ENCODE assay signal across 10 cellular contexts in genomic region chr9:35727676-35728040, GRCh38. TPM values are rescaled to one million over a fixed set of nuclear protein-coding genes. Genes with fewer than 3 reads are reported as not detected.
A peak's percentile ranks its signal among the peaks of the same experiment; 100 is the strongest.
DNase-seq lines count a peak whose midpoint lies in the region; ATAC-seq, FAIRE-seq and TF ChIP-seq lines count a peak whose summit lies in the region.
"Had no signal": no experiment of that assay in that cellular context is flagged by ENCODE, and none has a peak within 500 bp of the region (broad histone marks: within the 10 kb centered on the region; RNA-seq: fewer than 3 reads in every experiment).

No MANE protein-coding gene starts in this region.

- H3K4me1 ChIP-seq in HUES6 (ENCODE audit: control insufficient read depth, insufficient read depth, low read length) (peaks cover 50% of the 10 kb centered on the region), GM12878 (ENCODE audit: control insufficient read depth, insufficient read depth, low read length) (peaks cover 23% of the 10 kb centered on the region), liver (ENCODE audit: control insufficient read depth in 4 of 4, insufficient read depth in 4 of 4, low read length in 3 of 4) (peaks cover 19 to 50% (median 45%) of the 10 kb centered on the region in 4 donors), tibial artery (peaks cover 0 to 60% (median 50%) of the 10 kb centered on the region in 4 donors), Karpas-422 (ENCODE audit: low read length) (peaks cover 37% of the 10 kb centered on the region)

- CTCF ChIA-PET in GM12878 (lab: Yijun Ruan, JAX): interaction anchor here (0.6 to 9.5 kb wide), 35 partner anchors 8 to 174 kb away, joined by 3 to 183 read pairs (median 6); partner anchors contain the start of genes ARHGEF39, CCDC107, GBA2 and HINT2

- RAD21 ChIA-PET in GM12878 (lab: Charles Lee; ENCODE audit: unreplicated experiment): interaction anchor here (0.6 to 8.6 kb wide), 22 partner anchors 9 to 612 kb away, joined by 3 to 133 read pairs (median 5); partner anchors contain the start of genes ARHGEF39, ATOSB, CCDC107 and CD72

- 50% methylated on average over 5 of the region's 5 CpGs for WGBS in GM12878 (ENCODE audit: insufficient coverage, insufficient replicate concordance, low lambda C conversion rate, missing lambda C conversion rate)
- WGBS in liver: 62% methylated on average over 5 of the region's 5 CpGs

- H3K9ac ChIP-seq in HUES6 (ENCODE audit: low read length): peak overlapping the region; percentile 80
- H3K9ac ChIP-seq in GM12878 (ENCODE audit: control insufficient read depth, insufficient read depth, low read length): peak overlapping the region; percentile 90
- no peak overlapping the region for H3K9ac ChIP-seq in liver (ENCODE audit: low read depth in 1 of 2, low read length in 2 of 2)
- no peak overlapping the region for H3K9ac ChIP-seq in Karpas-422 (ENCODE audit: low read length)

- no peak for FAIRE-seq in GM12878 (lab: Jason Lieb, UNC)
- FAIRE-seq: TTC549 had no signal

- H3K79me2 ChIP-seq in GM12878 (ENCODE audit: control insufficient read depth, insufficient read depth, low read length) (peaks cover 65% of the 10 kb centered on the region), Karpas-422 (ENCODE audit: low read length) (peaks cover 58% of the 10 kb centered on the region)

- no peaks in the 10 kb centered on the region for H3K9me3 ChIP-seq in HUES6 (ENCODE audit: control insufficient read depth, insufficient read depth, low read depth, low read length)
- H3K9me3 ChIP-seq in GM12878 (replicated peaks; ENCODE audit: control insufficient read depth, insufficient read depth, low read length): no peaks in the 10 kb centered on the region
- no peaks in the 10 kb centered on the region for H3K9me3 ChIP-seq in liver (ENCODE audit: control insufficient read depth in 4 of 4, low read length in 3 of 4)
- H3K9me3 ChIP-seq in tibial artery: no peaks in the 10 kb centered on the region
- H3K9me3 ChIP-seq in Karpas-422 (ENCODE audit: low read length): no peaks in the 10 kb centered on the region

- H3K27me3 ChIP-seq in HUES6 (ENCODE audit: control insufficient read depth, insufficient read depth, low read length) (no peaks in the 10 kb centered on the region), GM12878 (replicated peaks in 1 of 2; ENCODE audit: control insufficient read depth in 2 of 2, insufficient read depth in 2 of 2, low read length in 1 of 2) (no peaks in the 10 kb centered on the region), liver (ENCODE audit: control insufficient read depth in 4 of 4, insufficient read depth in 4 of 4, low read length in 3 of 4) (no peaks in the 10 kb centered on the region), tibial artery (no peaks in the 10 kb centered on the region), Karpas-422 (ENCODE audit: low read length) (no peaks in the 10 kb centered on the region)

- POLR2A ChIA-PET in GM12878 (lab: Charles Lee): interaction anchor here (0.5 to 8.1 kb wide), 17 partner anchors 12 to 124 kb away, joined by 3 to 163 read pairs (median 8); partner anchors contain the start of genes ARHGEF39, CCDC107, GBA2 and HINT2

- H2AFZ ChIP-seq in GM12878 (ENCODE audit: control insufficient read depth, low read depth, low read length) (no peak overlapping the region), Karpas-422 (ENCODE audit: low read length) (no peak overlapping the region)

- no peak for TF ChIP-seq CTCF in GM12878 (IDR thresholded peaks at IDR 0.05 in 2 of 3, conservative IDR thresholded peaks at IDR 0.05 in 1 of 3; ENCODE audit: control insufficient read depth in 2 of 3, extremely low read depth in 1 of 3, insufficient read depth in 1 of 3, low read depth in 3 of 3, low read length in 3 of 3)
- no peak for TF ChIP-seq CTCF in liver (IDR thresholded peaks at IDR 0.05; ENCODE audit: low read depth, low read length, missing input control)
- no peak for TF ChIP-seq CTCF in tibial artery (IDR thresholded peaks at IDR 0.05)

- TF ChIP-seq EP300 in GM12878 (IDR thresholded peaks at IDR 0.05; ENCODE audit: borderline replicate concordance in 1 of 2, control insufficient read depth in 1 of 2, low read depth in 2 of 2, low read length in 2 of 2): no peak

- TF ChIP-seq POLR2A in GM12878 (IDR thresholded peaks at IDR 0.05; ENCODE audit: low read depth, low read length): no peak

- H3K9me2 ChIP-seq in Karpas-422 (replicated peaks; ENCODE audit: insufficient read depth, low read length): no peaks in the 10 kb centered on the region

- no TSS peak for BruUV-seq in GM12878 (replicated peaks; lab: Mats Ljungman, UMichigan)

- H3K27ac ChIP-seq in HUES6 (ENCODE audit: low read depth, low read length) (peak overlapping the region; percentile 74), GM12878 (ENCODE audit: control insufficient read depth, insufficient read depth) (peak overlapping the region; percentile 92), liver (ENCODE audit: low read depth in 1 of 2, low read length in 2 of 2) (peak overlapping the region; percentile 95 to 98), tibial artery (peak overlapping the region; percentile 92 to 99), Karpas-422 (ENCODE audit: low read length) (no peak overlapping the region)

- H3K36me3 ChIP-seq in HUES6 (ENCODE audit: control insufficient read depth, insufficient read depth, low read length) (peaks cover 28% of the 10 kb centered on the region), GM12878 (ENCODE audit: control insufficient read depth in 2 of 2, insufficient read depth in 2 of 2, low read length in 1 of 2) (peaks cover 18 to 24% of the 10 kb centered on the region in 2 experiments), liver (ENCODE audit: control insufficient read depth in 4 of 4, insufficient read depth in 3 of 4, low read depth in 1 of 4, low read length in 3 of 4) (peaks cover 11 to 28% (median 26%) of the 10 kb centered on the region in 4 donors), tibial artery (peaks cover 29 to 40% (median 31%) of the 10 kb centered on the region in 3 donors), Karpas-422 (ENCODE audit: insufficient read depth, low read length) (peaks cover 18% of the 10 kb centered on the region; the same call in 1 of the 2 replicates)

- TF ChIP-seq RAD21 in GM12878 (IDR thresholded peaks at IDR 0.05; ENCODE audit: insufficient read depth, low read depth, low read length): no peak
- TF ChIP-seq RAD21 in liver (IDR thresholded peaks at IDR 0.05): no peak

- intact Hi-C loops in GM12878 (cut with micrococcal nuclease; ENCODE audit: unreplicated experiment): loop anchor here (2.0 to 10.0 kb wide), 2 partner anchors 69 to 653 kb away; partner anchors contain the start of genes CCDC107, FANCG, RMRP and VCP
- intact Hi-C loops in tibial artery (cut with DNase I; ENCODE audit: low total_unique reads): loop anchor here (1.0 to 5.0 kb wide), 2 partner anchors 35 to 69 kb away; partner anchors contain the start of genes CCDC107 and RMRP

- H4K20me1 ChIP-seq in GM12878 (ENCODE audit: control insufficient read depth, insufficient read depth): no peaks in the 10 kb centered on the region
- peaks cover 3% of the 10 kb centered on the region; the same call in 1 of the 2 replicates for H4K20me1 ChIP-seq in Karpas-422 (ENCODE audit: insufficient read depth, low read depth, low read length)

- no peak for ATAC-seq in GM12878
- ATAC-seq: left colon had no signal

- in situ Hi-C loops in GM12878 (cut with MboI): loop anchor here (5.0 kb wide), 1 partner anchor 120 kb away; the partner anchor contains the start of gene TESK1

- DNase-seq in GM12878 (ENCODE audit: low read depth, low spot score) (no peak), tibial artery (no peak), Karpas-422 (no peak), NCI-H2107 treated with DMSO at 0.1 percent for 48 hours (lab: John Stamatoyannopoulos, UW; ENCODE audit: unreplicated experiment) (no peak), anterior cingulate cortex (lab: John Stamatoyannopoulos, UW) (no peak)
- DNase-seq: NCI-H1930 had no signal

- H3K4me2 ChIP-seq in GM12878 (ENCODE audit: control insufficient read depth, insufficient read depth) (peak overlapping the region; percentile 99), Karpas-422 (ENCODE audit: low read depth, low read length, poor library complexity, severe bottlenecking) (no peak overlapping the region)

- SMC1A ChIA-PET in GM12878 (lab: Charles Lee; ENCODE audit: uncharacterized antibody, unreplicated experiment): interaction anchor here (0.7 to 8.0 kb wide), 25 partner anchors 8 to 155 kb away, joined by 3 to 145 read pairs (median 6); partner anchors contain the start of genes ARHGEF39, CCDC107, GBA2 and MSMP

- H3K4me3 ChIP-seq in HUES6 (ENCODE audit: low read depth, low read length) (peak overlapping the region; percentile 48), GM12878 (peak overlapping the region; percentile 93), liver (ENCODE audit: low read depth in 1 of 3, low read length in 3 of 3) (peak overlapping the region in 1 of 3 donors; percentile 3), tibial artery (peak overlapping the region; percentile 65 to 93), Karpas-422 (ENCODE audit: low read length) (no peak overlapping the region)

RNA-seq across cellular contexts. Expression of gene TLN1, which starts 4.3 kb away (rescaled TPM):
- total RNA-seq in GM12878 (2013; cell fraction: nucleolus; rRNA removed): 153 and 188 TPM in 2 replicates
- total RNA-seq in GM12878 (2014; rRNA removed) (119 and 143 TPM in 2 replicates), GM12878 (2014; rRNA removed; fragmentation: Illumina TruSeq; extraction: Trizol) (49.5 and 61.0 TPM in 2 replicates), GM12878 (2021) (305 and 308 TPM in 2 replicates), liver (100 to 1,000 TPM; 149 to 184 TPM)
- 68.0 TPM for polyA plus RNA-seq in GM12878 (2011; ENCODE audit: low read depth)
- polyA plus RNA-seq in GM12878 (2011; rRNA removed) (30.2 and 69.8 TPM in 2 replicates), GM12878 (2014; fragmentation: Illumina TruSeq; extraction: Trizol) (57.6 and 73.4 TPM in 2 replicates), GM12878 (2014; fragmentation: Nextera tagmentation; extraction: Ambion mirVana) (10 to 100 TPM; 11.6 to 13.2 TPM), GM12878 (2014; rRNA removed) (70.3 and 109 TPM in 2 replicates), GM12878 (2016; fragmentation: Nextera tagmentation; extraction: Ambion mirVana) (10 to 100 TPM; 92.2 to 96.1 TPM), liver (100 to 1,000 TPM in 1 of 2 donors, 10 to 100 TPM in 1; 24.5 to 102 TPM)
- 79.3 and 90.4 TPM in 2 replicates for polyA plus RNA-seq in GM12878 (2011; cell fraction: cytosol; rRNA removed)
- polyA plus RNA-seq in GM12878 (2011; cell fraction: nucleus; rRNA removed): 131 and 170 TPM in 2 replicates
- polyA plus RNA-seq in GM12878 (2012): 118 and 152 TPM in 2 replicates
- polyA minus RNA-seq in GM12878 (2011; rRNA and poly(A)+ RNA removed): 205 and 277 TPM in 2 replicates
- polyA minus RNA-seq in GM12878 (2011; cell fraction: cytosol; rRNA and poly(A)+ RNA removed): 200 and 250 TPM in 2 replicates
- polyA minus RNA-seq in GM12878 (2011; cell fraction: nucleus; rRNA and poly(A)+ RNA removed): 49.8 and 109 TPM in 2 replicates
- 54.2 and 94.0 TPM in 2 replicates for total RNA-seq in Karpas-422 (2014; rRNA removed; shearing (Covaris generic); ENCODE audit: low replicate concordance)

RNA-seq across cellular contexts. Expression of gene CREB3, which starts 4.8 kb away (rescaled TPM):
- total RNA-seq in GM12878 (2013; cell fraction: nucleolus; rRNA removed): 16.9 and 18.1 TPM in 2 replicates
- total RNA-seq in GM12878 (2014; rRNA removed) (21.6 and 23.4 TPM in 2 replicates), GM12878 (2014; rRNA removed; fragmentation: Illumina TruSeq; extraction: Trizol) (18.1 and 18.3 TPM in 2 replicates), GM12878 (2021) (21.4 and 22.9 TPM in 2 replicates), liver (10 to 100 TPM in 1 of 2 donors, 1 to 10 TPM in 1; 9.2 to 21.3 TPM)
- polyA plus RNA-seq in GM12878 (2011; ENCODE audit: low read depth): 19.5 TPM
- polyA plus RNA-seq in GM12878 (2011; rRNA removed) (12.0 and 16.3 TPM in 2 replicates), GM12878 (2014; fragmentation: Illumina TruSeq; extraction: Trizol) (17.8 and 20.1 TPM in 2 replicates), GM12878 (2014; fragmentation: Nextera tagmentation; extraction: Ambion mirVana) (10 to 100 TPM in 1 of 2 experiments, 1 to 10 TPM in 1; 9.8 to 14.1 TPM), GM12878 (2014; rRNA removed) (19.5 and 20.6 TPM in 2 replicates), GM12878 (2016; fragmentation: Nextera tagmentation; extraction: Ambion mirVana) (10 to 100 TPM; 33.2 to 38.9 TPM), liver (10 to 100 TPM; 14.9 to 21.4 TPM)
- 22.6 and 25.1 TPM in 2 replicates for polyA plus RNA-seq in GM12878 (2011; cell fraction: cytosol; rRNA removed)
- 15.5 and 19.2 TPM in 2 replicates for polyA plus RNA-seq in GM12878 (2011; cell fraction: nucleus; rRNA removed)
- polyA plus RNA-seq in GM12878 (2012): 32.3 and 35.4 TPM in 2 replicates
- polyA minus RNA-seq in GM12878 (2011; rRNA and poly(A)+ RNA removed): 6.6 and 10.3 TPM in 2 replicates
- polyA minus RNA-seq in GM12878 (2011; cell fraction: cytosol; rRNA and poly(A)+ RNA removed): 4.9 and 5.5 TPM in 2 replicates
- 6.8 and 9.7 TPM in 2 replicates for polyA minus RNA-seq in GM12878 (2011; cell fraction: nucleus; rRNA and poly(A)+ RNA removed)
- total RNA-seq in Karpas-422 (2014; rRNA removed; shearing (Covaris generic); ENCODE audit: low replicate concordance): 10.8 and 17.1 TPM in 2 replicates

RNA-seq across cellular contexts. Expression of gene GBA2, which starts 21.4 kb away (rescaled TPM):
- total RNA-seq in GM12878 (2013; cell fraction: nucleolus; rRNA removed): 106 and 126 TPM in 2 replicates
- 24.2 and 25.3 TPM in 2 replicates for total RNA-seq in GM12878 (2014; rRNA removed)
- total RNA-seq in GM12878 (2014; rRNA removed; fragmentation: Illumina TruSeq; extraction: Trizol): 18.6 and 23.4 TPM in 2 replicates
- 35.8 and 40.8 TPM in 2 replicates for total RNA-seq in GM12878 (2021)
- polyA plus RNA-seq in GM12878 (2011; ENCODE audit: low read depth): 22.2 TPM
- polyA plus RNA-seq in GM12878 (2011; rRNA removed): 35.1 and 44.0 TPM in 2 replicates
- 41.4 and 54.0 TPM in 2 replicates for polyA plus RNA-seq in GM12878 (2011; cell fraction: cytosol; rRNA removed)
- 261 and 281 TPM in 2 replicates for polyA plus RNA-seq in GM12878 (2011; cell fraction: nucleus; rRNA removed)
- polyA plus RNA-seq in GM12878 (2012): 29.4 and 33.7 TPM in 2 replicates
- polyA plus RNA-seq in GM12878 (2014; fragmentation: Illumina TruSeq; extraction: Trizol): 33.0 and 36.1 TPM in 2 replicates
- 10 to 100 TPM; 15.3 TPM for polyA plus RNA-seq in GM12878 (2014; fragmentation: Nextera tagmentation; extraction: Ambion mirVana)
- polyA plus RNA-seq in GM12878 (2014; rRNA removed): 45.1 and 48.8 TPM in 2 replicates
- polyA plus RNA-seq in GM12878 (2016; fragmentation: Nextera tagmentation; extraction: Ambion mirVana): 10 to 100 TPM; 27.4 to 30.8 TPM
- polyA minus RNA-seq in GM12878 (2011; rRNA and poly(A)+ RNA removed): 45.0 and 53.6 TPM in 2 replicates
- 10.7 and 13.1 TPM in 2 replicates for polyA minus RNA-seq in GM12878 (2011; cell fraction: cytosol; rRNA and poly(A)+ RNA removed)
- 48.5 and 85.3 TPM in 2 replicates for polyA minus RNA-seq in GM12878 (2011; cell fraction: nucleus; rRNA and poly(A)+ RNA removed)
- total RNA-seq in liver: 10 to 100 TPM; 24.1 to 65.3 TPM
- polyA plus RNA-seq in liver: 10 to 100 TPM; 24.5 to 27.1 TPM
- total RNA-seq in Karpas-422 (2014; rRNA removed; shearing (Covaris generic); ENCODE audit: low replicate concordance): 54.9 and 74.2 TPM in 2 replicates

RNA-seq across cellular contexts. Expression of gene RGP1, which starts 21.4 kb away (rescaled TPM):
- 27.0 and 30.8 TPM in 2 replicates for total RNA-seq in GM12878 (2013; cell fraction: nucleolus; rRNA removed)
- total RNA-seq in GM12878 (2014; rRNA removed): 7.6 and 8.3 TPM in 2 replicates
- 7.1 and 7.3 TPM in 2 replicates for total RNA-seq in GM12878 (2014; rRNA removed; fragmentation: Illumina TruSeq; extraction: Trizol)
- total RNA-seq in GM12878 (2021): 13.7 and 14.9 TPM in 2 replicates
- 4.9 TPM for polyA plus RNA-seq in GM12878 (2011; ENCODE audit: low read depth)
- polyA plus RNA-seq in GM12878 (2011; rRNA removed): 11.5 and 13.7 TPM in 2 replicates
- 10.3 and 11.3 TPM in 2 replicates for polyA plus RNA-seq in GM12878 (2011; cell fraction: cytosol; rRNA removed)
- polyA plus RNA-seq in GM12878 (2011; cell fraction: nucleus; rRNA removed): 27.3 and 28.4 TPM in 2 replicates
- 7.4 and 7.7 TPM in 2 replicates for polyA plus RNA-seq in GM12878 (2012)
- polyA plus RNA-seq in GM12878 (2014; fragmentation: Illumina TruSeq; extraction: Trizol): 8.0 and 8.8 TPM in 2 replicates
- polyA plus RNA-seq in GM12878 (2014; fragmentation: Nextera tagmentation; extraction: Ambion mirVana): under 1 TPM; 0.44 to 0.89 TPM
- polyA plus RNA-seq in GM12878 (2014; rRNA removed): 8.2 and 8.4 TPM in 2 replicates
- polyA plus RNA-seq in GM12878 (2016; fragmentation: Nextera tagmentation; extraction: Ambion mirVana): 1 to 10 TPM; 3.4 to 3.6 TPM
- polyA minus RNA-seq in GM12878 (2011; rRNA and poly(A)+ RNA removed): 16.1 and 21.4 TPM in 2 replicates
- 5.6 and 6.5 TPM in 2 replicates for polyA minus RNA-seq in GM12878 (2011; cell fraction: cytosol; rRNA and poly(A)+ RNA removed)
- polyA minus RNA-seq in GM12878 (2011; cell fraction: nucleus; rRNA and poly(A)+ RNA removed): 14.9 and 22.0 TPM in 2 replicates
- total RNA-seq in liver: 10 to 100 TPM in 1 of 2 donors, 1 to 10 TPM in 1; 5.1 to 10.7 TPM
- 1 to 10 TPM; 2.6 to 6.6 TPM for polyA plus RNA-seq in liver
- 13.4 and 13.8 TPM in 2 replicates for total RNA-seq in Karpas-422 (2014; rRNA removed; shearing (Covaris generic); ENCODE audit: low replicate concordance)

RNA-seq across cellular contexts. Expression of gene MSMP, which starts 26.4 kb away (rescaled TPM):
- total RNA-seq in GM12878 (2013; cell fraction: nucleolus; rRNA removed): not detected in 2 replicates
- not detected in 2 replicates for total RNA-seq in GM12878 (2014; rRNA removed)
- not detected in 2 replicates for total RNA-seq in GM12878 (2014; rRNA removed; fragmentation: Illumina TruSeq; extraction: Trizol)
- 1.1 and 2.4 TPM in 2 replicates for total RNA-seq in GM12878 (2021)
- not detected for polyA plus RNA-seq in GM12878 (2011; ENCODE audit: low read depth)
- polyA plus RNA-seq in GM12878 (2011; rRNA removed): not detected in 2 replicates
- polyA plus RNA-seq in GM12878 (2011; cell fraction: cytosol; rRNA removed): 0.51 TPM in 1 of 2 replicates, not detected in the other
- 0.43 TPM in 1 of 2 replicates, not detected in the other for polyA plus RNA-seq in GM12878 (2011; cell fraction: nucleus; rRNA removed)
- polyA plus RNA-seq in GM12878 (2012): not detected in 2 replicates
- 0.47 TPM in 1 of 2 replicates, not detected in the other for polyA plus RNA-seq in GM12878 (2014; fragmentation: Illumina TruSeq; extraction: Trizol)
- polyA plus RNA-seq in GM12878 (2014; fragmentation: Nextera tagmentation; extraction: Ambion mirVana): under 1 TPM; 0.33 to 0.90 TPM
- not detected in 2 replicates for polyA plus RNA-seq in GM12878 (2014; rRNA removed)
- polyA plus RNA-seq in GM12878 (2016; fragmentation: Nextera tagmentation; extraction: Ambion mirVana): 1 to 10 TPM in 1 of 2 experiments, under 1 TPM in 1; 0.82 to 1.5 TPM
- polyA minus RNA-seq in GM12878 (2011; rRNA and poly(A)+ RNA removed): 0.77 TPM in 1 of 2 replicates, not detected in the other
- polyA minus RNA-seq in GM12878 (2011; cell fraction: cytosol; rRNA and poly(A)+ RNA removed): not detected in 2 replicates
- polyA minus RNA-seq in GM12878 (2011; cell fraction: nucleus; rRNA and poly(A)+ RNA removed): not detected in 2 replicates
- total RNA-seq in liver: not detected
- polyA plus RNA-seq in liver: not detected
- total RNA-seq in Karpas-422 (2014; rRNA removed; shearing (Covaris generic); ENCODE audit: low replicate concordance): 1.1 and 4.2 TPM in 2 replicates
- total RNA-seq: left colon had no signal

Comparison
In these comparisons a context has a peak if more than half of its experiments do, and no peak if none do; other contexts are left out.
1. H3K9ac ChIP-seq: peak in HUES6 (single experiment) and GM12878 (single experiment); none in liver (0 of 2) and Karpas-422 (single experiment).